Comparison of ENCODE assay signal across 8 cellular contexts in the genomic region with DNA sequence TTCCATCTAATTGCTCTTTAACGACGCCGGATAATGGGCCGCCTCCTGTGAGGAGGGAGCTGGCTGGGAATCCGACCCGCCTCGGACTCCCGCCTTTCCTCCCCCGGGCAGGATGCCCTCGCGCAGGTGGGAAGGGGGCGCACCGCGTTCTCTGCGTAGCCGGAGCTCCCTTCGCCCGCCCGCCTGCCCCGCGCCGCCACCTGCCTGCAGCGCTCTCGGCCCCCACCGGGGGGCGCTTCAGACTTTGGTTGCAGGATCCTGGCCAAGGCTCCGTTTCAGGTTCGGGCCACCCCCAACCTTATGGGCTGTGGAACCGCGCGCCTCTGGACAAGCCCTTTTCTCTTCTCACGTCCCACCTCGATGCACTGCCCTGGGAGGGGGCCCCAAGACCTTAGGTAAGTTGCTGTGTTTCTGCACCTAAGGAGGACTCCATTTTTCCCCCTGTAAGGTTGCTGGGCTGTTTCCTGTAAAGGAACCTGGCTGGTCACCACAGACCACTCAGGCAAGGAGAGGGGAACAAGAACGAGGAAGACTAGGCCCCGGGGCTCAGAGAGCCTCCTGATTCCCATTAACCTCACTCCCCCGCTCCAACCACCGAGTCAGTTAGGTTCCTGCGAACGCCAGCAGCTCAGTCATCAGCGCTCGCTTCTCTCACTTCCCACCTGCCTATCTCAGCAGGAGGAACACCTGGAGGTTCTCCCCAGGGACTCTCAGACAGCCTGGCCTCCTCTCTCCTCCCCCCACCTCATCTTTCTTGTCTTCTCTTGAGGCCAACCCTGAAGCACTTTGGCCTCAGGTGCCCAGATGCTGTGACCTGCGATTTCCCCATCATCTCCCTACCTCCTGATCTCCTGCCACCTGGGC. TPM values are rescaled to one million over a fixed set of nuclear protein-coding genes. Genes with fewer than 3 reads are reported as not detected.
DNase-seq lines count a peak whose midpoint lies in the region; ATAC-seq and TF ChIP-seq lines count a peak whose summit lies in the region.

No MANE protein-coding gene starts in this region.

- peak overlapping the region; percentile 58 to 88 (median 68) for H3K4me2 ChIP-seq in BLaER1 treated with 17β-estradiol and CSF1 and Interleukin-3, amounts not matched to agents 10 nM and 100 nM

- peaks cover 0 to 84% (median 37%) of the 10 kb centered on the region in 11 experiments; a peak in 16 of 22 replicates for H4K20me1 ChIP-seq in BLaER1 treated with 17β-estradiol and CSF1 and Interleukin-3, amounts not matched to agents 10 nM and 100 nM

- 11% methylated on average over 10 of the region's 42 CpGs for WGBS in right lobe of liver (ENCODE audit: insufficient coverage, low coverage, low lambda C conversion rate, missing lambda C conversion rate)

- intact Hi-C loops in right lobe of liver (cut with DNase I) = no loop called here

- peak overlapping the region in 2 of 10 experiments; percentile 6 to 27; a peak in 1 of 20 replicates for H3K4me3 ChIP-seq in BLaER1 treated with 17β-estradiol and CSF1 and Interleukin-3, amounts not matched to agents 10 nM and 100 nM
- peak overlapping the region in 1 of 3 donors; percentile 19 for H3K4me3 ChIP-seq in right lobe of liver

- H3K27ac ChIP-seq in BLaER1 treated with 17β-estradiol and CSF1 and Interleukin-3, amounts not matched to agents 10 nM and 100 nM = no peak overlapping the region
- no peak overlapping the region for H3K27ac ChIP-seq in right lobe of liver

- peaks cover 0 to 12% (median 4%) of the 10 kb centered on the region in 11 experiments; a peak in 6 of 22 replicates for H3K36me3 ChIP-seq in BLaER1 treated with 17β-estradiol and CSF1 and Interleukin-3, amounts not matched to agents 10 nM and 100 nM
- H3K36me3 ChIP-seq in right lobe of liver = no peaks in the 10 kb centered on the region

- ATAC-seq in GM21529 (IDR thresholded peaks at IDR 0.05; ENCODE audit: unreplicated experiment) = peak; percentile 80
- peak; percentile 82 to 94 (median 90) for ATAC-seq in right lobe of liver
- ATAC-seq in GM21526 (IDR thresholded peaks at IDR 0.05; ENCODE audit: low FRiP score, unreplicated experiment) = no peak

- no peak for TF ChIP-seq POLR2A in right lobe of liver (IDR thresholded peaks at IDR 0.05)

- DNase-seq in NCI-H146 (lab: John Stamatoyannopoulos, UW) (peak; percentile 98), cerebellum (ENCODE audit: low spot score) (peak; percentile 36), right lobe of liver (peak; percentile 65 to 74 (median 66))
- DNase-seq in activated CD4-positive, CD25-positive, alpha-beta regulatory T cell treated with anti-CD3 and anti-CD28 coated beads, Interleukin-2, amount 50 U/mL, for 72 hours = peak; percentile 82
- DNase-seq in stimulated activated CD8-positive, alpha-beta memory T cell treated with anti-CD3 and anti-CD28 coated beads, Interleukin-15, amount 100 ng/mL, for 24 hours (ENCODE audit: low read depth) = peak; percentile 72

- H3K9me3 ChIP-seq in BLaER1 treated with 17β-estradiol and CSF1 and Interleukin-3, amounts not matched to agents 10 nM and 100 nM (replicated peaks in 1 of 11) = no peaks in the 10 kb centered on the region
- no peaks in the 10 kb centered on the region for H3K9me3 ChIP-seq in right lobe of liver

- peak overlapping the region in 3 of 11 experiments; percentile 4 to 32 (median 9); a peak in 2 of 22 replicates for H3K9ac ChIP-seq in BLaER1 treated with 17β-estradiol and CSF1 and Interleukin-3, amounts not matched to agents 10 nM and 100 nM

- H3K4me1 ChIP-seq in BLaER1 treated with 17β-estradiol and CSF1 and Interleukin-3, amounts not matched to agents 10 nM and 100 nM = peaks cover 23 to 47% (median 44%) of the 10 kb centered on the region in 10 experiments
- H3K4me1 ChIP-seq in right lobe of liver = peaks cover 0 to 5% (median 0%) of the 10 kb centered on the region in 4 donors

- H3K27me3 ChIP-seq in BLaER1 treated with 17β-estradiol and CSF1 and Interleukin-3, amounts not matched to agents 10 nM and 100 nM = peaks cover 42 to 54% (median 51%) of the 10 kb centered on the region in 11 experiments
- H3K27me3 ChIP-seq in right lobe of liver = peaks cover 0 to 22% of the 10 kb centered on the region in 2 donors

- peak; percentile 69 to 82 (median 76) for TF ChIP-seq CTCF in right lobe of liver (IDR thresholded peaks at IDR 0.05)

RNA-seq across cellular contexts. Expression of gene KAZALD1, which starts 11.4 kb away (rescaled TPM):
- total RNA-seq in cerebellum (1.3 TPM), right lobe of liver (1 to 10 TPM in 1 of 6 experiments, under 1 TPM in 5; 0.22 to 1.1 (median 0.57) TPM)

RNA-seq across cellular contexts. Expression of gene SFXN3, which starts 19.4 kb away (rescaled TPM):
- total RNA-seq in cerebellum (47.7 TPM), right lobe of liver (10 to 100 TPM in 2 of 6 experiments, 1 to 10 TPM in 4; 4.0 to 17.0 (median 7.6) TPM)

RNA-seq across cellular contexts. Expression of gene PDZD7, which starts 19.5 kb away (rescaled TPM):
- total RNA-seq in cerebellum = 5.9 TPM
- under 1 TPM in 5 of 6 experiments, not detected in 1; 0.15 to 0.50 (median 0.20) TPM for total RNA-seq in right lobe of liver

RNA-seq across cellular contexts. Expression of gene LZTS2, which starts 50.8 kb away (rescaled TPM):
- total RNA-seq in cerebellum (23.9 TPM), right lobe of liver (10 to 100 TPM in 3 of 6 experiments, 1 to 10 TPM in 3; 5.6 to 17.5 (median 11.0) TPM)

Comparison
In these comparisons a context has a peak if more than half of its experiments do, and no peak if none do; other contexts are left out.
1. DNase-seq: peak in every context shown above with its lines; median percentile 98 in NCI-H146; 82 in activated CD4-positive, CD25-positive, alpha-beta regulatory T cell treated with anti-CD3 and anti-CD28 coated beads, Interleukin-2, amount 50 U/mL, for 72 hours; 72 in stimulated activated CD8-positive, alpha-beta memory T cell treated with anti-CD3 and anti-CD28 coated beads, Interleukin-15, amount 100 ng/mL, for 24 hours; 66 in right lobe of liver; 36 in cerebellum.